ENCODE assay signal across 8 cellular contexts in genomic region chr6:157763129-157763893, GRCh38. TPM values are rescaled to one million over a fixed set of nuclear protein-coding genes. Genes with fewer than 3 reads are reported as not detected.
DNase-seq lines count a peak whose midpoint lies in the region; ATAC-seq and TF ChIP-seq lines count a peak whose summit lies in the region.

No MANE protein-coding gene starts in this region.

- H4K20me1 ChIP-seq in SU-DHL-6 (ENCODE audit: low read depth, low read length): no peaks in the 10 kb centered on the region

- H3K27ac Mint-ChIP-seq in natural killer cell treated with Interleukin-12 subunit alpha and Interleukin-12 subunit beta and Interleukin-15 and Interleukin-18, amount 100 ng/mL, for 72 hours: peak overlapping the region; percentile 84 to 91

- peak overlapping the region; percentile 64 for H3K4me2 ChIP-seq in SU-DHL-6 (ENCODE audit: low read depth, low read length, poor library complexity, severe bottlenecking)

- H3K9me3 Mint-ChIP-seq in natural killer cell treated with Interleukin-12 subunit alpha and Interleukin-12 subunit beta and Interleukin-15 and Interleukin-18, amount 100 ng/mL, for 72 hours: no peaks in the 10 kb centered on the region

- peak overlapping the region; percentile 6 for H3K4me3 ChIP-seq in SU-DHL-6 (ENCODE audit: insufficient read depth, low read length, poor library complexity, severe bottlenecking)
- no peak overlapping the region for H3K4me3 ChIP-seq in epithelial cell of proximal tubule (ENCODE audit: low read depth, low read length)

- H3K4me3 Mint-ChIP-seq in natural killer cell treated with Interleukin-12 subunit alpha and Interleukin-12 subunit beta and Interleukin-15 and Interleukin-18, amount 100 ng/mL, for 72 hours: peak overlapping the region; percentile 80

- H3K36me3 ChIP-seq in SU-DHL-6 (ENCODE audit: low read length): no peaks in the 10 kb centered on the region

- H3K4me1 Mint-ChIP-seq in natural killer cell treated with Interleukin-12 subunit alpha and Interleukin-12 subunit beta and Interleukin-15 and Interleukin-18, amount 100 ng/mL, for 72 hours (ENCODE audit: low read depth in 2 of 2): peaks cover 43 to 48% of the 10 kb centered on the region in 2 donors

- H3K9me3 ChIP-seq in SU-DHL-6 (ENCODE audit: insufficient read depth, low read length): no peaks in the 10 kb centered on the region

- H3K36me3 Mint-ChIP-seq in natural killer cell treated with Interleukin-12 subunit alpha and Interleukin-12 subunit beta and Interleukin-15 and Interleukin-18, amount 100 ng/mL, for 72 hours: no peaks in the 10 kb centered on the region

- H3K27me3 Mint-ChIP-seq in natural killer cell treated with Interleukin-12 subunit alpha and Interleukin-12 subunit beta and Interleukin-15 and Interleukin-18, amount 100 ng/mL, for 72 hours: peaks cover 17 to 21% of the 10 kb centered on the region in 2 donors

- no peaks in the 10 kb centered on the region for H3K9me2 ChIP-seq in SU-DHL-6 (replicated peaks; ENCODE audit: insufficient read depth, low read length)

- DNase-seq in DMS153 (lab: John Stamatoyannopoulos, UW) (peak; percentile 97), LHCN-M2 (ENCODE audit: low read depth) (peak; percentile 64), epithelial cell of proximal tubule (ENCODE audit: low read depth) (peak; percentile 91), middle frontal gyrus (ENCODE audit: extremely low spot score, low spot score) (no peak), KG1 (lab: John Stamatoyannopoulos, UW) (no peak)
- no peak for DNase-seq in natural killer cell treated with Interleukin-12 subunit alpha and Interleukin-12 subunit beta and Interleukin-15 and Interleukin-18, amount 100 ng/mL, for 72 hours (ENCODE audit: low spot score)

- H3K27me3 ChIP-seq in SU-DHL-6 (ENCODE audit: low read length): no peaks in the 10 kb centered on the region

- peaks cover 22% of the 10 kb centered on the region for H3F3A ChIP-seq in SU-DHL-6 (ENCODE audit: insufficient read depth)

- H3K9ac ChIP-seq in SU-DHL-6 (ENCODE audit: low read length): no peak overlapping the region

- no peaks in the 10 kb centered on the region for H3K79me2 ChIP-seq in SU-DHL-6 (ENCODE audit: insufficient read depth, low read length)

- peak overlapping the region; percentile 84 for H3K27ac ChIP-seq in SU-DHL-6 (ENCODE audit: low read depth, low read length)

- H2AFZ ChIP-seq in SU-DHL-6 (ENCODE audit: low read depth, low read length, severe bottlenecking): no peak overlapping the region

- no peak for ATAC-seq in natural killer cell treated with Interleukin-12 subunit alpha and Interleukin-12 subunit beta and Interleukin-15 and Interleukin-18, amount 100 ng/mL, for 72 hours
- ATAC-seq in GM18498 (IDR thresholded peaks at IDR 0.05; ENCODE audit: unreplicated experiment): no peak

- TF ChIP-seq CTCF in SU-DHL-6 (IDR thresholded peaks at IDR 0.05; ENCODE audit: insufficient read depth, low read length, poor library complexity, severe bottlenecking) (no peak), epithelial cell of proximal tubule (conservative IDR thresholded peaks at IDR 0.05; ENCODE audit: low read depth, low read length) (no peak)

RNA-seq across cellular contexts. Expression of gene SNX9, which starts 59.7 kb away (rescaled TPM):
- 14.6 and 15.6 TPM in 2 replicates for total RNA-seq in LHCN-M2 (2014; rRNA removed)
- 8.6 TPM for polyA plus RNA-seq in LHCN-M2 (2012)
- 42.6 and 51.3 TPM in 2 replicates for total RNA-seq in epithelial cell of proximal tubule
- 10 to 100 TPM in 1 of 2 donors, 1 to 10 TPM in 1; 5.4 to 14.6 TPM for total RNA-seq in natural killer cell treated with Interleukin-12 subunit alpha and Interleukin-12 subunit beta and Interleukin-15 and Interleukin-18, amount 100 ng/mL, for 72 hours

Comparison
In these comparisons a context has a peak if more than half of its experiments do, and no peak if none do; other contexts are left out.
1. DNase-seq: peak in DMS153 (single experiment), LHCN-M2 (single experiment) and epithelial cell of proximal tubule (single experiment); none in natural killer cell treated with Interleukin-12 subunit alpha and Interleukin-12 subunit beta and Interleukin-15 and Interleukin-18, amount 100 ng/mL, for 72 hours (single experiment), middle frontal gyrus (single experiment) and KG1 (single experiment).